In genomic region chr10:5538446-5538845, GRCh38 we compare ENCODE assay signal across 14 cellular contexts. TPM values are rescaled to one million over a fixed set of nuclear protein-coding genes. Genes with fewer than 3 reads are reported as not detected.
DNase-seq lines count a peak whose midpoint lies in the region; ATAC-seq, FAIRE-seq and TF ChIP-seq lines count a peak whose summit lies in the region.
"Had no signal": no experiment of that assay in that cellular context is flagged by ENCODE, and none has a peak within 500 bp of the region (broad histone marks: within the 10 kb centered on the region; RNA-seq: fewer than 3 reads in every experiment).

No MANE protein-coding gene starts in this region.

- intact Hi-C loops in kidney (cut with DNase I) (no loop called here), aorta (cut with DNase I) (no loop called here)

- H3K36me3 ChIP-seq in bronchial epithelial cell (ENCODE audit: control insufficient read depth, insufficient read depth, low read length) (no peaks in the 10 kb centered on the region), kidney (ENCODE audit: control insufficient read depth in 1 of 2, insufficient read depth in 2 of 2, low read length in 2 of 2) (no peaks in the 10 kb centered on the region), aorta (ENCODE audit: control insufficient read depth in 1 of 2, insufficient read depth in 2 of 2, low read length in 1 of 2) (no peaks in the 10 kb centered on the region)
- H3K36me3 ChIP-seq: SJCRH30 had no signal

- WGBS in aorta, 2 donors, result 52 to 62% methylated on average over 8 to 9 of the region's 9 CpGs

- CTCF ChIA-PET in GM10248 (lab: Yijun Ruan, JAX), result interaction anchor here (0.8 kb wide), 1 partner anchor 11 kb away, joined by 3 read pairs; no protein-coding TSS in a partner anchor

- FAIRE-seq in bronchial epithelial cell (lab: Jason Lieb, UNC) (peak; percentile 50), kidney (lab: Jason Lieb, UNC) (no peak)
- FAIRE-seq: A204.1, GM18507 had no signal

- TF ChIP-seq CTCF in bronchial epithelial cell (IDR thresholded peaks at IDR 0.05; ENCODE audit: insufficient read depth, low read length, severe bottlenecking) (no peak), kidney (IDR thresholded peaks at IDR 0.05; ENCODE audit: borderline replicate concordance, extremely low read depth, insufficient read depth) (no peak), GM10248 (IDR thresholded peaks at IDR 0.05; ENCODE audit: control extremely low read depth, extremely low read depth, low read depth, missing control alignments) (no peak)

- POLR2A ChIA-PET in GM10248 (lab: Yijun Ruan, JAX), result no interaction called here

- H3K4me3 ChIP-seq in bronchial epithelial cell (ENCODE audit: low read depth, low read length) (no peak overlapping the region), kidney (ENCODE audit: low read length in 2 of 2) (no peak overlapping the region), aorta (ENCODE audit: low read length in 2 of 2) (no peak overlapping the region)
- H3K4me3 ChIP-seq: SJCRH30 had no signal

- no peaks in the 10 kb centered on the region for H3K4me1 ChIP-seq in kidney (ENCODE audit: control insufficient read depth in 1 of 2, insufficient read depth in 1 of 2, low read depth in 1 of 2, low read length in 2 of 2)
- H3K4me1 ChIP-seq in aorta (ENCODE audit: control insufficient read depth in 1 of 2, insufficient read depth in 2 of 2, low read length in 2 of 2), result no peaks in the 10 kb centered on the region
- H3K4me1 ChIP-seq: SJCRH30 had no signal

- peaks cover 0 to 4% of the 10 kb centered on the region in 2 donors for H3K9me3 ChIP-seq in kidney (ENCODE audit: control insufficient read depth in 1 of 2, low read length in 2 of 2)
- H3K9me3 ChIP-seq in aorta (ENCODE audit: control insufficient read depth, low read length), result no peaks in the 10 kb centered on the region

- H3K27ac ChIP-seq in kidney (ENCODE audit: low read depth in 2 of 2, low read length in 2 of 2) (no peak overlapping the region), aorta (ENCODE audit: low read depth in 1 of 2, low read length in 2 of 2) (no peak overlapping the region)
- H3K27ac ChIP-seq: SJCRH30 had no signal

- ATAC-seq in aorta (ENCODE audit: low FRiP score), result no peak

- H3K27me3 ChIP-seq in bronchial epithelial cell (ENCODE audit: control insufficient read depth, insufficient read depth, low read length), result no peaks in the 10 kb centered on the region
- H3K27me3 ChIP-seq in aorta (ENCODE audit: control insufficient read depth in 1 of 2, insufficient read depth in 2 of 2, low read length in 1 of 2), result no peaks in the 10 kb centered on the region
- H3K27me3 ChIP-seq: SJCRH30 had no signal

- peak; percentile 4 for DNase-seq in activated effector memory CD4-positive, alpha-beta T cell treated with anti-CD3 and anti-CD28 coated beads, Interleukin-2, amount 50 U/mL, for 16 hours
- no peak for DNase-seq in activated effector memory CD4-positive, alpha-beta T cell treated with Interleukin-2 at 50 U/mL for 16 hours
- DNase-seq in bronchial epithelial cell (ENCODE audit: low read depth) (peak; percentile 80), kidney (peak; percentile 18), aorta (peak; percentile 25 to 61), GM10248 (ENCODE audit: extremely low spot score) (no peak), NCI-H748 (lab: John Stamatoyannopoulos, UW; ENCODE audit: unreplicated experiment) (no peak)
- no peak for DNase-seq in activated CD8-positive, alpha-beta memory T cell treated with anti-CD3 and anti-CD28 coated beads, Interleukin-2, amount 50 U/mL, for 4 hours
- DNase-seq: central memory CD4-positive, alpha-beta T cell; DMS53; NCI-H526 treated with DMSO at 0.1 percent for 48 hours; SJCRH30 had no signal

- H3K9ac ChIP-seq in kidney (ENCODE audit: low read length in 2 of 2), result no peak overlapping the region

RNA-seq across cellular contexts. Expression of gene CALML3, which starts 13.7 kb away (rescaled TPM):
- total RNA-seq in bronchial epithelial cell (0.53 and 1.0 TPM in 2 replicates), kidney (not detected), aorta (not detected)
- polyA plus RNA-seq in kidney (ENCODE audit: insufficient read depth, low read depth, low replicate concordance) (15.9 TPM), aorta (under 1 TPM; 0.10 to 0.13 TPM)
- total RNA-seq: SJCRH30 had no signal

RNA-seq across cellular contexts. Expression of gene CALML5, which starts 39.1 kb away (rescaled TPM):
- total RNA-seq in bronchial epithelial cell (0.79 and 4.4 TPM in 2 replicates), kidney (not detected), aorta (not detected)
- polyA plus RNA-seq in kidney (ENCODE audit: insufficient read depth, low read depth, low replicate concordance) (not detected), aorta (not detected)
- total RNA-seq: SJCRH30 had no signal

Comparison
In these comparisons a context has a peak if more than half of its experiments do, and no peak if none do; other contexts are left out.
1. DNase-seq: peak in activated effector memory CD4-positive, alpha-beta T cell treated with anti-CD3 and anti-CD28 coated beads, Interleukin-2, amount 50 U/mL, for 16 hours (single experiment), bronchial epithelial cell (single experiment), kidney (single experiment) and aorta (2 of 2); none in activated effector memory CD4-positive, alpha-beta T cell treated with Interleukin-2 at 50 U/mL for 16 hours (single experiment), GM10248 (single experiment), activated CD8-positive, alpha-beta memory T cell treated with anti-CD3 and anti-CD28 coated beads, Interleukin-2, amount 50 U/mL, for 4 hours (single experiment) and NCI-H748 (single experiment).